ENCODE assay signal across 21 cellular contexts in genomic region chrX:97168646-97169045, GRCh38.
A peak's percentile ranks its signal among the peaks of the same experiment; 100 is the strongest.
DNase-seq lines count a peak whose midpoint lies in the region; ATAC-seq and TF ChIP-seq lines count a peak whose summit lies in the region.
"Had no signal": no experiment of that assay in that cellular context is flagged by ENCODE, and none has a peak within 500 bp of the region (broad histone marks: within the 10 kb centered on the region; RNA-seq: fewer than 3 reads in every experiment).

No MANE protein-coding gene starts in this region.

- H4K8ac ChIP-seq in trophoblast cell (ENCODE audit: low read depth, low read length) = no peak overlapping the region

- no peaks in the 10 kb centered on the region for H3K9me3 ChIP-seq in trophoblast cell (ENCODE audit: insufficient read depth, low read depth, low read length)
- H3K9me3 ChIP-seq: BE2C, SJCRH30, tibial artery had no signal

- TF ChIP-seq CTCF in NB4 (IDR thresholded peaks at IDR 0.05; ENCODE audit: low read depth, low read length) (no peak), Calu3 (IDR thresholded peaks at IDR 0.05; ENCODE audit: unreplicated experiment) (no peak), HFFc6 (IDR thresholded peaks at IDR 0.05) (no peak)
- TF ChIP-seq CTCF in activated CD8-positive, alpha-beta T cell treated with anti-CD3 and anti-CD28 coated beads for 36 hours (IDR thresholded peaks at IDR 0.05) = no peak

- peaks cover 0 to 4% of the 10 kb centered on the region in 2 experiments for H3K4me1 ChIP-seq in trophoblast cell (ENCODE audit: control insufficient read depth in 1 of 2, insufficient read depth in 2 of 2, low read length in 2 of 2)
- H3K4me1 ChIP-seq: BE2C, SJCRH30, tibial artery had no signal

- H3K9me3 Mint-ChIP-seq in Calu3 (ENCODE audit: low read depth, unreplicated experiment) (no peaks in the 10 kb centered on the region), HFFc6 (no peaks in the 10 kb centered on the region)
- no peaks in the 10 kb centered on the region for H3K9me3 Mint-ChIP-seq in activated CD8-positive, alpha-beta T cell treated with anti-CD3 and anti-CD28 coated beads for 36 hours
- H3K9me3 Mint-ChIP-seq: activated CD4-positive, alpha-beta T cell treated with anti-CD3 and anti-CD28 coated beads, Interleukin-2, amount 10 ng/mL, durations not matched to agents 7 days and 5 days had no signal

- intact Hi-C loops in Calu3 (cut with micrococcal nuclease; ENCODE audit: unreplicated experiment) = no loop called here
- intact Hi-C loops in activated CD8-positive, alpha-beta T cell treated with anti-CD3 and anti-CD28 coated beads for 36 hours (cut with micrococcal nuclease) = no loop called here

- H3K4me3 Mint-ChIP-seq in Calu3 (ENCODE audit: low read depth, unreplicated experiment) (no peak overlapping the region), HFFc6 (no peak overlapping the region)
- no peak overlapping the region for H3K4me3 Mint-ChIP-seq in activated CD8-positive, alpha-beta T cell treated with anti-CD3 and anti-CD28 coated beads for 36 hours
- H3K4me3 Mint-ChIP-seq: activated CD4-positive, alpha-beta T cell treated with anti-CD3 and anti-CD28 coated beads, Interleukin-2, amount 10 ng/mL, durations not matched to agents 7 days and 5 days; activated naive CD8-positive, alpha-beta T cell had no signal

- H3K36me3 ChIP-seq in trophoblast cell (ENCODE audit: control insufficient read depth in 1 of 2, insufficient read depth in 2 of 2, low read length in 2 of 2) = no peaks in the 10 kb centered on the region
- H3K36me3 ChIP-seq: BE2C, SJCRH30, tibial artery had no signal

- no peak overlapping the region for H2BK120ac ChIP-seq in trophoblast cell (ENCODE audit: insufficient read depth, low read length, poor library complexity)

- H3K79me1 ChIP-seq in trophoblast cell (ENCODE audit: low read length) = no peaks in the 10 kb centered on the region

- no peak overlapping the region for H3K4me2 ChIP-seq in trophoblast cell (ENCODE audit: low read length)

- no peak overlapping the region for H3K14ac ChIP-seq in trophoblast cell (ENCODE audit: low read length)

- H2BK5ac ChIP-seq in trophoblast cell (ENCODE audit: low read depth, low read length, poor library complexity) = no peak overlapping the region

- no peaks in the 10 kb centered on the region for H3K27me3 ChIP-seq in trophoblast cell (ENCODE audit: insufficient read depth, low read length)
- H3K27me3 ChIP-seq: BE2C, SJCRH30, tibial artery had no signal

- no peak overlapping the region for H2AK5ac ChIP-seq in trophoblast cell (ENCODE audit: low read length)

- no TSS peak for BruUV-seq in Calu3 (replicated peaks; lab: Mats Ljungman, UMichigan)

- H3K4me3 ChIP-seq in NB4 (ENCODE audit: low read depth, low read length) = no peak overlapping the region
- no peak overlapping the region for H3K4me3 ChIP-seq in trophoblast cell (ENCODE audit: low read depth, low read length)
- H3K4me3 ChIP-seq: SJCRH30, tibial artery had no signal

- no peak overlapping the region for H3K27ac Mint-ChIP-seq in Calu3 (ENCODE audit: unreplicated experiment)
- H3K27ac Mint-ChIP-seq in activated CD8-positive, alpha-beta T cell treated with anti-CD3 and anti-CD28 coated beads for 36 hours = no peak overlapping the region
- no peak overlapping the region for H3K27ac Mint-ChIP-seq in HFFc6
- H3K27ac Mint-ChIP-seq: activated CD4-positive, alpha-beta T cell treated with anti-CD3 and anti-CD28 coated beads, Interleukin-2, amount 10 ng/mL, durations not matched to agents 7 days and 5 days; activated naive CD8-positive, alpha-beta T cell had no signal

- no peak overlapping the region for H3K9ac ChIP-seq in trophoblast cell (ENCODE audit: low read length)

- H3K4me1 Mint-ChIP-seq in Calu3 (ENCODE audit: low read depth, unreplicated experiment) = no peaks in the 10 kb centered on the region
- no peaks in the 10 kb centered on the region for H3K4me1 Mint-ChIP-seq in activated CD8-positive, alpha-beta T cell treated with anti-CD3 and anti-CD28 coated beads for 36 hours (ENCODE audit: low read depth)
- H3K4me1 Mint-ChIP-seq in HFFc6 (ENCODE audit: low read depth) = no peaks in the 10 kb centered on the region

- H3K79me2 ChIP-seq in trophoblast cell (ENCODE audit: control insufficient read depth, insufficient read depth, low read length, poor library complexity) = no peaks in the 10 kb centered on the region

- CTCF ChIA-PET in Calu3 (lab: Charles Lee) = no interaction called here
- CTCF ChIA-PET in activated CD8-positive, alpha-beta T cell treated with anti-CD3 and anti-CD28 coated beads for 36 hours (lab: Charles Lee) = no interaction called here

- DNase-seq in NB4 (ENCODE audit: low read depth) (peak; percentile 1), trophoblast cell (peak; percentile 46 to 61), Calu3 (no peak), HFFc6 (no peak)
- no peak for DNase-seq in activated CD8-positive, alpha-beta T cell treated with anti-CD3 and anti-CD28 coated beads for 36 hours
- no peak for DNase-seq in stimulated activated CD4-positive, alpha-beta T cell treated with anti-CD3 and anti-CD28 coated beads, Interleukin-12 subunit alpha, Interleukin-12 subunit beta, amount 100 ng/mL, for 4 hours
- DNase-seq: activated CD4-positive, alpha-beta T cell treated with anti-CD3 and anti-CD28 coated beads, Interleukin-2, amount 10 ng/mL, durations not matched to agents 7 days and 5 days; BE2C; DMS 273 treated with DMSO at 0.1 percent for 48 hours; HCEC 1CT; hippocampal formation; kidney glomerular epithelial cell; midbrain; NCI-H146; NCI-H345; SJCRH30; stimulated activated CD4-positive, alpha-beta T cell treated with anti-CD3 and anti-CD28 coated beads, Interleukin-4, amount 100 ng/mL, for 1 hour; tibial artery had no signal

- H2AFZ ChIP-seq in trophoblast cell (ENCODE audit: insufficient read depth, low read length, poor library complexity) = no peak overlapping the region

- no CpG with 5 or more reads among the region's 2 CpGs for WGBS in trophoblast cell (ENCODE audit: extremely low coverage, insufficient coverage, insufficient read length)

- H3K18ac ChIP-seq in trophoblast cell (ENCODE audit: low read length) = no peak overlapping the region

- no peak overlapping the region for H2BK12ac ChIP-seq in trophoblast cell (ENCODE audit: low read length)

- H4K91ac ChIP-seq in trophoblast cell (ENCODE audit: low read depth, low read length) = no peak overlapping the region

- H4K12ac ChIP-seq in trophoblast cell (ENCODE audit: low read depth, low read length) = no peak overlapping the region

- no peak for TF ChIP-seq POLR2A in NB4 (IDR thresholded peaks at IDR 0.05; ENCODE audit: extremely low read depth, insufficient read length)

- ATAC-seq in GM18868 (IDR thresholded peaks at IDR 0.05; ENCODE audit: unreplicated experiment) = peak; percentile 84
- peak; percentile 75 for ATAC-seq in GM21786 (IDR thresholded peaks at IDR 0.05; ENCODE audit: unreplicated experiment)
- no peak for ATAC-seq in activated CD8-positive, alpha-beta T cell treated with anti-CD3 and anti-CD28 coated beads for 36 hours

- POLR2A ChIA-PET in activated CD8-positive, alpha-beta T cell treated with anti-CD3 and anti-CD28 coated beads for 36 hours (lab: Charles Lee) = no interaction called here

- no peak overlapping the region for H3K4ac ChIP-seq in trophoblast cell (ENCODE audit: low read depth, low read length)

- no peak overlapping the region for H3K23ac ChIP-seq in trophoblast cell (ENCODE audit: low read length)

- no peaks in the 10 kb centered on the region for H3K36me3 Mint-ChIP-seq in Calu3 (ENCODE audit: insufficient read depth, unreplicated experiment)
- no peaks in the 10 kb centered on the region for H3K36me3 Mint-ChIP-seq in activated CD8-positive, alpha-beta T cell treated with anti-CD3 and anti-CD28 coated beads for 36 hours (ENCODE audit: low read depth)
- H3K36me3 Mint-ChIP-seq in HFFc6 (ENCODE audit: low read depth) = no peaks in the 10 kb centered on the region
- H3K36me3 Mint-ChIP-seq: activated naive CD8-positive, alpha-beta T cell had no signal

- H3K27me3 Mint-ChIP-seq in Calu3 (ENCODE audit: unreplicated experiment) (no peaks in the 10 kb centered on the region), HFFc6 (ENCODE audit: insufficient read depth) (no peaks in the 10 kb centered on the region)
- H3K27me3 Mint-ChIP-seq in activated CD8-positive, alpha-beta T cell treated with anti-CD3 and anti-CD28 coated beads for 36 hours = no peaks in the 10 kb centered on the region
- H3K27me3 Mint-ChIP-seq: activated CD4-positive, alpha-beta T cell treated with anti-CD3 and anti-CD28 coated beads, Interleukin-2, amount 10 ng/mL, durations not matched to agents 7 days and 5 days; activated naive CD8-positive, alpha-beta T cell had no signal

- no peak overlapping the region for H3K27ac ChIP-seq in trophoblast cell (ENCODE audit: low read depth, low read length)
- H3K27ac ChIP-seq: SJCRH30, tibial artery had no signal

Comparison
In these comparisons a context has a peak if more than half of its experiments do, and no peak if none do; other contexts are left out.
1. DNase-seq: peak in NB4 (single experiment) and trophoblast cell (2 of 2); none in Calu3 (single experiment), activated CD8-positive, alpha-beta T cell treated with anti-CD3 and anti-CD28 coated beads for 36 hours (single experiment), stimulated activated CD4-positive, alpha-beta T cell treated with anti-CD3 and anti-CD28 coated beads, Interleukin-12 subunit alpha, Interleukin-12 subunit beta, amount 100 ng/mL, for 4 hours (single experiment) and HFFc6 (single experiment).